ENCODE assay signal across 8 cellular contexts in genomic region chr1:145927073-145927886, GRCh38. TPM values are rescaled to one million over a fixed set of nuclear protein-coding genes. Genes with fewer than 3 reads are reported as not detected.
A peak's percentile ranks its signal among the peaks of the same experiment; 100 is the strongest.
DNase-seq lines count a peak whose midpoint lies in the region; ATAC-seq and TF ChIP-seq lines count a peak whose summit lies in the region.

Gene RBM8A, minus strand, starts transcription at chr1:145927484. Its CDS starts 58 bp downstream, at chr1:145927426.

- no peaks in the 10 kb centered on the region for H3K9me3 ChIP-seq in hepatocyte (ENCODE audit: low read depth)

- DNase-seq in NCI-H2029 (lab: John Stamatoyannopoulos, UW) (peak; percentile 97), T-helper 22 cell (ENCODE audit: low read depth) (peak; percentile 91), astrocyte of the hippocampus (ENCODE audit: low read depth, low spot score) (peak; percentile 98), hepatocyte (ENCODE audit: low spot score) (peak; percentile 96), renal cortical epithelial cell (ENCODE audit: low read depth) (peak; percentile 98), cortex of kidney (lab: John Stamatoyannopoulos, UW) (no peak)

- peaks cover 4% of the 10 kb centered on the region for H3K36me3 ChIP-seq in hepatocyte (replicated peaks; ENCODE audit: insufficient read depth, low read depth)

- no peaks in the 10 kb centered on the region for H3K9me2 ChIP-seq in hepatocyte (replicated peaks; ENCODE audit: insufficient read depth)

- H3K4me2 ChIP-seq in hepatocyte = peak within 1 kb of the TSS; percentile 83

- H3K79me2 ChIP-seq in hepatocyte = peaks cover 12% of the 10 kb centered on the region

- H3K27ac ChIP-seq in hepatocyte = peak within 1 kb of the TSS; percentile 95

- peaks cover 8% of the 10 kb centered on the region for H3K4me1 ChIP-seq in hepatocyte (ENCODE audit: insufficient read depth)

- peak; percentile 66 for TF ChIP-seq CTCF in hepatocyte (IDR thresholded peaks at IDR 0.05; ENCODE audit: poor library complexity)

- ATAC-seq in GM18508 (IDR thresholded peaks at IDR 0.05; ENCODE audit: insufficient read depth, unreplicated experiment) (peak; percentile 89), HG02981 (IDR thresholded peaks at IDR 0.05; ENCODE audit: unreplicated experiment) (peak; percentile 98)

- H4K20me1 ChIP-seq in hepatocyte (ENCODE audit: insufficient read depth, poor library complexity, severe bottlenecking) = no peaks in the 10 kb centered on the region

- peak within 1 kb of the TSS; percentile 38 for H3K4me3 ChIP-seq in hepatocyte

- peak within 1 kb of the TSS; percentile 67 for H2AFZ ChIP-seq in hepatocyte

- no peaks in the 10 kb centered on the region for H3K27me3 ChIP-seq in hepatocyte

- 2% methylated on average over 41 of the region's 41 CpGs for WGBS in hepatocyte (ENCODE audit: low lambda C conversion rate, missing lambda C conversion rate)

RNA-seq across cellular contexts. Expression of gene RBM8A, which starts in this region (rescaled TPM):
- 141 and 154 TPM in 2 replicates for total RNA-seq in hepatocyte
- polyA plus RNA-seq in hepatocyte = 185 and 189 TPM in 2 replicates
- 209 and 238 TPM in 2 replicates for total RNA-seq in renal cortical epithelial cell
